ENCODE assay signal across 1 cellular context in the genomic region with DNA sequence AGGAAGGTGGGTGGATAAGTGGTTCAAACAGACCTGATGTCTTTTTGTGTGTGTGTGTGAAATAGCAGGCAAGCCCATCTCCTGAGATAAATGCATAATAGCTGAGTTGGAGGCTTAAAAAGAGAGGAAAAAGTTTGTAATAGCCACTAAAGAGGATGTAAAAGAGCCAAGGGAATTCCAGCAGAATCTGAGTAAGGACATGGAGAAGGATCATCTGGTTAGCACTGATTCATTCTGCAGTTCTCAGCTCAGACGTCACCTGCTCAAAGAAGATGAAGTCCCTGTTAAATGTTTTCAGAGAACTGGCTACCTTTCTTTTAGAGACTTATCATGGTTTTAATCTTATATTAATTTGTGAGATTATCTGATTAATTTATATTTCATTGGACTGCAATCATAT.
TF ChIP-seq lines count a peak whose summit lies in the region.

No MANE protein-coding gene starts in this region.

TF ChIP-seq in IMR-90, 13 proteins besides CTCF, POLR2A, EP300 and RAD21:
- TF ChIP-seq RCOR1 (IDR thresholded peaks at IDR 0.05; ENCODE audit: insufficient replicate concordance, low read length) = no peak
- no peak for TF ChIP-seq CEBPB (IDR thresholded peaks at IDR 0.05; ENCODE audit: low read depth, low read length)
- no peak for TF ChIP-seq USF2 (IDR thresholded peaks at IDR 0.05; ENCODE audit: low read depth, low read length)
- no peak for TF ChIP-seq ELK1 (IDR thresholded peaks at IDR 0.05; ENCODE audit: borderline replicate concordance, low read depth, low read length)
- no peak for TF ChIP-seq MAZ (IDR thresholded peaks at IDR 0.05; ENCODE audit: borderline replicate concordance, low read depth, low read length)
- TF ChIP-seq SMC3 (IDR thresholded peaks at IDR 0.05; ENCODE audit: low read depth, low read length) = no peak
- TF ChIP-seq CHD1 (IDR thresholded peaks at IDR 0.05; ENCODE audit: low read depth, low read length) = no peak
